In the genomic region with DNA sequence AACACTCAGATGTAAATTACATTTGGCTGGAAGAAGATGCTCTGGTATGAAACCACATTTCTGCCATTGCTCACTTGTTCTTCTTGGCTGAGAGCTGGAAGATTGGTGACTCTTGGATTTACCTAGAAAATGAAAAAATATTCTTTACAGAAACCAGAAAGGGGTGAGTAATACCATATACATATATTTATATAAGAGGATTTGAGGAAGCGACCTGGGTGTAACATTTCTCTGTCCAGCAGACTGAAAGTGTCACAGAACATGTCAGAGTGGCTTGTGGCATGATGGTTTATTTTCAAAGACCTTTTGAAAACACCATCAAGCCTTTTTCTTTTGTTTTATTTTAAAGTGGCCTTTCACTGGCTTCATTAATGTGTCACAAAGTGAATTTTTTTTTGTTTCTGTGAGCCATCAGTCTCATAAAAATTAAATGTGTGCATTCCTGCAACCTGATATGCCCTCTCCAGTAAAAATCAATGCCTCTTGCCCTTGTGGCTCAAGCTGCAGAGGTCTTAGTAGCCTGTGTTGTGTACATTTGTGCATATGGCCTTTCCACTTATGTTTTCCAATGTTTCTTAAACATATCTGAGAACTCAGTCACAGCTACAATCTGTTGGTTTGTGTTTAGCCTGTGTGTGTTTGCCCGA, we compare ENCODE assay signal across 1 cellular context.
TF ChIP-seq lines count a peak whose summit lies in the region.

No MANE protein-coding gene starts in this region.

TF ChIP-seq in HepG2, 621 proteins besides CTCF, POLR2A, EP300 and RAD21:
- TF ChIP-seq FOXK1 (CRISPR knock-in tag; IDR thresholded peaks at IDR 0.05; ENCODE audit: borderline replicate concordance, low read depth): no peak
- TF ChIP-seq, protein P1, sequence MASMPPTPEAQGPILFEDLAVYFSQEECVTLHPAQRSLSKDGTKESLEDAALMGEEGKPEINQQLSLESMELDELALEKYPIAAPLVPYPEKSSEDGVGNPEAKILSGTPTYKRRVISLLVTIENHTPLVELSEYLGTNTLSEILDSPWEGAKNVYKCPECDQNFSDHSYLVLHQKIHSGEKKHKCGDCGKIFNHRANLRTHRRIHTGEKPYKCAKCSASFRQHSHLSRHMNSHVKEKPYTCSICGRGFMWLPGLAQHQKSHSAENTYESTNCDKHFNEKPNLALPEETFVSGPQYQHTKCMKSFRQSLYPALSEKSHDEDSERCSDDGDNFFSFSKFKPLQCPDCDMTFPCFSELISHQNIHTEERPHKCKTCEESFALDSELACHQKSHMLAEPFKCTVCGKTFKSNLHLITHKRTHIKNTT (CRISPR knock-in tag; IDR thresholded peaks at IDR 0.05): no peak
- TF ChIP-seq BCL6 (CRISPR knock-in tag; IDR thresholded peaks at IDR 0.05): peak; percentile 79
TF ChIP-seq in HepG2: peak in this region for 1.
